21 cellular contexts compared by ENCODE assay signal in genomic region chr16:79013004-79013403, GRCh38.
A peak's percentile ranks its signal among the peaks of the same experiment; 100 is the strongest.
DNase-seq lines count a peak whose midpoint lies in the region; ATAC-seq and TF ChIP-seq lines count a peak whose summit lies in the region.
"Had no signal": no experiment of that assay in that cellular context is flagged by ENCODE, and none has a peak within 500 bp of the region (broad histone marks: within the 10 kb centered on the region; RNA-seq: fewer than 3 reads in every experiment).

No MANE protein-coding gene starts in this region.

- WGBS in neuronal stem cell (ENCODE audit: extremely low coverage in 2 of 2, insufficient read length in 2 of 2, insufficient replicate concordance in 1 of 2), 2 donors, result no CpG with 5 or more reads among the region's 8 CpGs

- POLR2A ChIA-PET in activated CD4-positive, alpha-beta T cell treated with anti-CD3 and anti-CD28 coated beads for 36 hours (lab: Charles Lee), result interaction anchor here (0.6 kb wide), 1 partner anchor 298 kb away, joined by 3 read pairs; no protein-coding TSS in a partner anchor
- POLR2A ChIA-PET in activated CD4-positive, alpha-beta T cell treated with anti-CD3 and anti-CD28 coated beads, Interleukin-2, amount 10 ng/mL, durations not matched to agents 7 days and 5 days (lab: Charles Lee), result no interaction called here

- intact Hi-C loops in activated CD4-positive, alpha-beta T cell treated with anti-CD3 and anti-CD28 coated beads for 36 hours (cut with DNase I, micrococcal nuclease), result no loop called here
- intact Hi-C loops in tibial artery (cut with DNase I; ENCODE audit: low total_unique reads), result no loop called here

- H2BK15ac ChIP-seq in neuronal stem cell (ENCODE audit: low read length), result no peak overlapping the region

- no peak for DNase-seq in activated CD4-positive, alpha-beta T cell treated with anti-CD3 and anti-CD28 coated beads for 36 hours
- no peak for DNase-seq in activated CD4-positive, alpha-beta T cell treated with anti-CD3 and anti-CD28 coated beads for 48 hours
- peak; percentile 20 for DNase-seq in UCSD-AML1 (lab: John Stamatoyannopoulos, UW; ENCODE audit: unreplicated experiment)
- no peak for DNase-seq in neuronal stem cell (ENCODE audit: low spot score)
- DNase-seq in tibial artery, result no peak
- DNase-seq in NCI-H2227 (lab: John Stamatoyannopoulos, UW; ENCODE audit: unreplicated experiment), result no peak
- no peak for DNase-seq in activated CD4-positive, alpha-beta T cell treated with anti-CD3 and anti-CD28 coated beads, Interleukin-2, amount 10 ng/mL, durations not matched to agents 7 days and 5 days
- DNase-seq: 8988T; activated CD4-positive, alpha-beta memory T cell treated with anti-CD3 and anti-CD28 coated beads, Interleukin-2, amount 10 ng/mL, durations not matched to agents 7 days and 5 days; activated gamma-delta T cell; CD4-positive, CD25-positive, alpha-beta regulatory T cell; gastrocnemius medialis; mesenchymal stem cell; MG63; NCI-H1930; NCI-H526; nephron progenitor cell; PC-3 had no signal

- H3K27me3 ChIP-seq in neuronal stem cell (ENCODE audit: control insufficient read depth in 3 of 3, insufficient read depth in 3 of 3, low read depth in 1 of 3, low read length in 3 of 3) (no peaks in the 10 kb centered on the region), tibial artery (no peaks in the 10 kb centered on the region)
- H3K27me3 ChIP-seq: gastrocnemius medialis, MG63 had no signal

- no peak overlapping the region for H3K23ac ChIP-seq in neuronal stem cell (ENCODE audit: low read depth, low read length, poor library complexity)

- ATAC-seq in activated CD4-positive, alpha-beta T cell treated with anti-CD3 and anti-CD28 coated beads for 36 hours, result peak; percentile 60
- ATAC-seq in HG02759 (IDR thresholded peaks at IDR 0.05; ENCODE audit: unreplicated experiment), result peak; percentile 80
- ATAC-seq: gastrocnemius medialis, PC-3 had no signal

- H3K4me3 Mint-ChIP-seq in activated CD4-positive, alpha-beta T cell treated with anti-CD3 and anti-CD28 coated beads for 36 hours, result no peak overlapping the region
- H3K4me3 Mint-ChIP-seq in activated CD4-positive, alpha-beta T cell treated with anti-CD3 and anti-CD28 coated beads, Interleukin-2, amount 10 ng/mL, durations not matched to agents 7 days and 5 days, result no peak overlapping the region
- H3K4me3 Mint-ChIP-seq: activated CD4-positive, alpha-beta memory T cell treated with anti-CD3 and anti-CD28 coated beads, Interleukin-2, amount 10 ng/mL, durations not matched to agents 7 days and 5 days; CD4-positive, CD25-positive, alpha-beta regulatory T cell; nephron progenitor cell had no signal

- no peak overlapping the region for H3K4me2 ChIP-seq in neuronal stem cell (ENCODE audit: insufficient read depth, low read length, poor library complexity, severe bottlenecking)

- no peak overlapping the region for H2BK12ac ChIP-seq in neuronal stem cell (ENCODE audit: low read length)

- H3K27me3 Mint-ChIP-seq in activated CD4-positive, alpha-beta T cell treated with anti-CD3 and anti-CD28 coated beads for 36 hours, result no peaks in the 10 kb centered on the region
- no peaks in the 10 kb centered on the region for H3K27me3 Mint-ChIP-seq in activated CD4-positive, alpha-beta T cell treated with anti-CD3 and anti-CD28 coated beads, Interleukin-2, amount 10 ng/mL, durations not matched to agents 7 days and 5 days
- H3K27me3 Mint-ChIP-seq: activated CD4-positive, alpha-beta memory T cell treated with anti-CD3 and anti-CD28 coated beads, Interleukin-2, amount 10 ng/mL, durations not matched to agents 7 days and 5 days; CD4-positive, CD25-positive, alpha-beta regulatory T cell had no signal

- H3K9me3 ChIP-seq in neuronal stem cell (replicated peaks in 1 of 2; ENCODE audit: control insufficient read depth in 2 of 2, insufficient read depth in 1 of 2, low read depth in 1 of 2, low read length in 2 of 2) (no peaks in the 10 kb centered on the region), tibial artery (no peaks in the 10 kb centered on the region)
- H3K9me3 ChIP-seq: gastrocnemius medialis, MG63, thoracic aorta had no signal

- CTCF ChIA-PET in activated CD4-positive, alpha-beta T cell treated with anti-CD3 and anti-CD28 coated beads for 36 hours (lab: Charles Lee), result no interaction called here
- CTCF ChIA-PET in activated CD4-positive, alpha-beta T cell treated with anti-CD3 and anti-CD28 coated beads, Interleukin-2, amount 10 ng/mL, durations not matched to agents 7 days and 5 days (lab: Charles Lee), result no interaction called here

- H3K4me3 ChIP-seq in neuronal stem cell (ENCODE audit: low read length in 2 of 2) (no peak overlapping the region), tibial artery (no peak overlapping the region)
- H3K4me3 ChIP-seq: gastrocnemius medialis, MG63, SK-N-MC, thoracic aorta had no signal

- H3K14ac ChIP-seq in neuronal stem cell (ENCODE audit: low read length), result no peak overlapping the region

- no peak overlapping the region for H3K27ac Mint-ChIP-seq in activated CD4-positive, alpha-beta T cell treated with anti-CD3 and anti-CD28 coated beads for 36 hours
- H3K27ac Mint-ChIP-seq in activated CD4-positive, alpha-beta T cell treated with anti-CD3 and anti-CD28 coated beads, Interleukin-2, amount 10 ng/mL, durations not matched to agents 7 days and 5 days, result no peak overlapping the region
- H3K27ac Mint-ChIP-seq: activated CD4-positive, alpha-beta memory T cell treated with anti-CD3 and anti-CD28 coated beads, Interleukin-2, amount 10 ng/mL, durations not matched to agents 7 days and 5 days had no signal

- no peak overlapping the region for H4K91ac ChIP-seq in neuronal stem cell (ENCODE audit: low read depth, low read length, poor library complexity)

- H3K27ac ChIP-seq in neuronal stem cell (replicated peaks; ENCODE audit: low read length), result no peak overlapping the region
- no peak overlapping the region for H3K27ac ChIP-seq in tibial artery
- H3K27ac ChIP-seq: gastrocnemius medialis, SK-N-MC, thoracic aorta had no signal

- no peak overlapping the region for H3K4ac ChIP-seq in neuronal stem cell (ENCODE audit: low read length)

- no peak overlapping the region for H3K9ac ChIP-seq in neuronal stem cell (ENCODE audit: low read depth, low read length, poor library complexity)

- no peak overlapping the region for H2BK5ac ChIP-seq in neuronal stem cell (ENCODE audit: low read length)

- H2AK5ac ChIP-seq in neuronal stem cell (ENCODE audit: low read depth, low read length), result no peak overlapping the region

- H4K8ac ChIP-seq in neuronal stem cell (ENCODE audit: low read depth, low read length), result no peak overlapping the region

- no peaks in the 10 kb centered on the region for H3K4me1 ChIP-seq in neuronal stem cell (ENCODE audit: control insufficient read depth in 2 of 2, insufficient read depth in 1 of 2, low read depth in 1 of 2, low read length in 2 of 2)
- H3K4me1 ChIP-seq in tibial artery, result no peaks in the 10 kb centered on the region
- H3K4me1 ChIP-seq: gastrocnemius medialis had no signal

- H2AFZ ChIP-seq in neuronal stem cell (ENCODE audit: low read length), result peak overlapping the region; percentile 25

- no peaks in the 10 kb centered on the region for H3K36me3 ChIP-seq in neuronal stem cell (replicated peaks in 1 of 2; ENCODE audit: control insufficient read depth in 2 of 2, insufficient read depth in 2 of 2, low read length in 2 of 2)
- no peaks in the 10 kb centered on the region for H3K36me3 ChIP-seq in tibial artery
- H3K36me3 ChIP-seq: gastrocnemius medialis, MG63, thoracic aorta had no signal

- no peak overlapping the region for H2BK120ac ChIP-seq in neuronal stem cell (ENCODE audit: low read depth, low read length)

- H3K4me1 Mint-ChIP-seq in activated CD4-positive, alpha-beta T cell treated with anti-CD3 and anti-CD28 coated beads for 36 hours, result peaks cover 17% of the 10 kb centered on the region
- H3K4me1 Mint-ChIP-seq in activated CD4-positive, alpha-beta T cell treated with anti-CD3 and anti-CD28 coated beads, Interleukin-2, amount 10 ng/mL, durations not matched to agents 7 days and 5 days, result peaks cover 2% of the 10 kb centered on the region

- no peak for TF ChIP-seq CTCF in tibial artery (IDR thresholded peaks at IDR 0.05)

- no peaks in the 10 kb centered on the region for H3K9me3 Mint-ChIP-seq in activated CD4-positive, alpha-beta T cell treated with anti-CD3 and anti-CD28 coated beads for 36 hours (ENCODE audit: low read depth)
- no peaks in the 10 kb centered on the region for H3K9me3 Mint-ChIP-seq in activated CD4-positive, alpha-beta T cell treated with anti-CD3 and anti-CD28 coated beads, Interleukin-2, amount 10 ng/mL, durations not matched to agents 7 days and 5 days
- H3K9me3 Mint-ChIP-seq: activated CD4-positive, alpha-beta memory T cell treated with anti-CD3 and anti-CD28 coated beads, Interleukin-2, amount 10 ng/mL, durations not matched to agents 7 days and 5 days; CD4-positive, CD25-positive, alpha-beta regulatory T cell had no signal

- peak overlapping the region; percentile 68 for H3K18ac ChIP-seq in neuronal stem cell (ENCODE audit: low read length)

- H3K36me3 Mint-ChIP-seq in activated CD4-positive, alpha-beta T cell treated with anti-CD3 and anti-CD28 coated beads for 36 hours (ENCODE audit: low read depth), result peaks cover 5% of the 10 kb centered on the region
- H3K36me3 Mint-ChIP-seq in activated CD4-positive, alpha-beta T cell treated with anti-CD3 and anti-CD28 coated beads, Interleukin-2, amount 10 ng/mL, durations not matched to agents 7 days and 5 days (ENCODE audit: low read depth), result no peaks in the 10 kb centered on the region
- H3K36me3 Mint-ChIP-seq: CD4-positive, CD25-positive, alpha-beta regulatory T cell had no signal

- H3K79me1 ChIP-seq in neuronal stem cell (ENCODE audit: low read depth, low read length), result no peaks in the 10 kb centered on the region
